ENCODE assay signal across 26 cellular contexts in genomic region chr1:176051902-176052518, GRCh38.
A peak's percentile ranks its signal among the peaks of the same experiment; 100 is the strongest.
DNase-seq lines count a peak whose midpoint lies in the region; ATAC-seq, FAIRE-seq and TF ChIP-seq lines count a peak whose summit lies in the region.
"Had no signal": no experiment of that assay in that cellular context is flagged by ENCODE, and none has a peak within 500 bp of the region (broad histone marks: within the 10 kb centered on the region; RNA-seq: fewer than 3 reads in every experiment).

No MANE protein-coding gene starts in this region.

- TF ChIP-seq EP300 in HepG2 (IDR thresholded peaks at IDR 0.05; ENCODE audit: low read depth in 2 of 2, low read length in 2 of 2) (no peak), HepG2 (CRISPR knock-in tag; IDR thresholded peaks at IDR 0.05; ENCODE audit: borderline replicate concordance) (no peak), stomach (IDR thresholded peaks at IDR 0.05) (no peak)

- H3K4me1 ChIP-seq in HepG2 (ENCODE audit: insufficient read depth, low read length) (peaks cover 4% of the 10 kb centered on the region; the same call in 1 of the 2 replicates), right lobe of liver (no peaks in the 10 kb centered on the region), stomach (no peaks in the 10 kb centered on the region)

- ATAC-seq in HepG2 (peak; percentile 36; the same call in 2 of the 3 replicates), right lobe of liver (no peak), HG02571 (IDR thresholded peaks at IDR 0.05; ENCODE audit: unreplicated experiment) (no peak)

- peaks cover 3% of the 10 kb centered on the region for H3K4me1 Mint-ChIP-seq in nephron progenitor cell

- in situ Hi-C loops in HepG2 (cut with HindIII; ENCODE audit: extremely low pct_ligation_motif_present, low pct_unique_long_range_greater_than_20kb) = loop anchor here (25.0 kb wide), 2 partner anchors 690 to 890 kb away; no protein-coding TSS in a partner anchor

- intact Hi-C loops in HepG2 (cut with micrococcal nuclease; ENCODE audit: unreplicated experiment) (no loop called here), right lobe of liver (cut with DNase I) (no loop called here), stomach (cut with DNase I; ENCODE audit: low total_unique reads) (no loop called here)

- no peak for TF ChIP-seq RAD21 in HepG2 (CRISPR knock-in tag; IDR thresholded peaks at IDR 0.05)

- WGBS in HepG2 (ENCODE audit: low lambda C conversion rate) = 61% methylated on average over 4 of the region's 4 CpGs
- WGBS in right lobe of liver (ENCODE audit: insufficient coverage, low coverage, low lambda C conversion rate, missing lambda C conversion rate) = 83% methylated on average over 4 of the region's 4 CpGs
- 79 to 88% (median 82%) methylated on average over 4 of the region's 4 CpGs for WGBS in stomach, 5 donors

- no peak overlapping the region for H3K9ac ChIP-seq in HepG2 (ENCODE audit: insufficient read depth, low read depth, low read length)
- H3K9ac ChIP-seq: BLaER1 treated with 17β-estradiol and CSF1 and Interleukin-3, amounts not matched to agents 10 nM and 100 nM had no signal

- no peaks in the 10 kb centered on the region for H3K36me3 ChIP-seq in HepG2 (replicated peaks in 1 of 2; ENCODE audit: control insufficient read depth in 1 of 2, insufficient read depth in 2 of 2, low read length in 2 of 2)
- no peaks in the 10 kb centered on the region for H3K36me3 ChIP-seq in right lobe of liver
- peaks cover 0 to 7% (median 2%) of the 10 kb centered on the region in 4 donors for H3K36me3 ChIP-seq in stomach

- no peak overlapping the region for H3K27ac ChIP-seq in HepG2 (ENCODE audit: extremely low read length, insufficient read depth, low read length)
- H3K27ac ChIP-seq in right lobe of liver = no peak overlapping the region
- H3K27ac ChIP-seq in stomach = no peak overlapping the region
- H3K27ac ChIP-seq: BLaER1 treated with 17β-estradiol and CSF1 and Interleukin-3, amounts not matched to agents 10 nM and 100 nM; dorsolateral prefrontal cortex had no signal

- no peak overlapping the region for H3K4me3 Mint-ChIP-seq in nephron progenitor cell
- H3K4me3 Mint-ChIP-seq: activated naive CD4-positive, alpha-beta T cell treated with anti-CD3 and anti-CD28 coated beads, Interleukin-2, amount 50 U/mL, for 24 hours; naive B cell had no signal

- DNase-seq in HepG2 (ENCODE audit: low spot score) (peak; percentile 16), right lobe of liver (no peak), RKO (ENCODE audit: low spot score) (peak; percentile 43), fibroblast of mammary gland (ENCODE audit: low read depth) (peak; percentile 10), nephron progenitor cell (no peak), UCSD-AML1 (lab: John Stamatoyannopoulos, UW; ENCODE audit: unreplicated experiment) (no peak), stomach (no peak)
- DNase-seq: activated CD4-positive, alpha-beta T cell treated with anti-CD3 and anti-CD28 coated beads, Interleukin-2, amount 50 U/mL, for 48 hours; activated CD4-positive, CD25-positive, alpha-beta regulatory T cell; activated CD8-positive, alpha-beta memory T cell treated with anti-CD3 and anti-CD28 coated beads, Interleukin-2, amount 50 U/mL, for 4 hours; aorta; central memory CD4-positive, alpha-beta T cell; dorsolateral prefrontal cortex; foreskin melanocyte; GOT3; Karpas-422; naive B cell; NCI-H1092 treated with DMSO at 0.1 percent for 48 hours; NCI-H187 treated with DMSO at 0.1 percent for 48 hours; NCI-H69; Right ventricle myocardium superior; SW 1271 had no signal

- CTCF ChIA-PET in HepG2 (lab: Yijun Ruan, JAX; ENCODE audit: low intra/inter-chr PET ratio, low total read pairs) = no interaction called here

- no peak overlapping the region for H3K27ac Mint-ChIP-seq in nephron progenitor cell
- H3K27ac Mint-ChIP-seq: activated naive CD4-positive, alpha-beta T cell treated with anti-CD3 and anti-CD28 coated beads, Interleukin-2, amount 50 U/mL, for 24 hours; naive B cell had no signal

- BruUV-seq in HepG2 (replicated peaks; lab: Mats Ljungman, UMichigan) = no TSS peak

- no peak overlapping the region for H2AFZ ChIP-seq in HepG2 (ENCODE audit: low read length)

- H3K4me2 ChIP-seq in HepG2 (ENCODE audit: low read depth, low read length) = no peak overlapping the region
- H3K4me2 ChIP-seq: BLaER1 treated with 17β-estradiol and CSF1 and Interleukin-3, amounts not matched to agents 10 nM and 100 nM had no signal

- POLR2A ChIA-PET in HepG2 (lab: Yijun Ruan, JAX) = no interaction called here

- no peaks in the 10 kb centered on the region for H3K9me3 ChIP-seq in HepG2 (ENCODE audit: low read length)
- H3K9me3 ChIP-seq in right lobe of liver = no peaks in the 10 kb centered on the region
- no peaks in the 10 kb centered on the region for H3K9me3 ChIP-seq in stomach
- H3K9me3 ChIP-seq: BLaER1 treated with 17β-estradiol and CSF1 and Interleukin-3, amounts not matched to agents 10 nM and 100 nM had no signal

- H4K20me1 ChIP-seq in HepG2 (ENCODE audit: insufficient read depth, low read length) = no peaks in the 10 kb centered on the region

- H3K79me2 ChIP-seq in HepG2 (ENCODE audit: insufficient read depth, low read length) = no peaks in the 10 kb centered on the region

- no peak overlapping the region for H3K4me3 ChIP-seq in HepG2 (replicated peaks in 1 of 3; ENCODE audit: insufficient read depth in 1 of 3, low read depth in 2 of 3, low read length in 3 of 3)
- no peak overlapping the region for H3K4me3 ChIP-seq in right lobe of liver
- no peak overlapping the region for H3K4me3 ChIP-seq in fibroblast of mammary gland (ENCODE audit: control insufficient read depth, low read depth, low read length)
- H3K4me3 ChIP-seq in stomach = no peak overlapping the region
- H3K4me3 ChIP-seq: BLaER1 treated with 17β-estradiol and CSF1 and Interleukin-3, amounts not matched to agents 10 nM and 100 nM; dorsolateral prefrontal cortex had no signal

- H3K27me3 ChIP-seq in HepG2 (ENCODE audit: control insufficient read depth in 1 of 2, insufficient read depth in 2 of 2, low read length in 2 of 2) = no peaks in the 10 kb centered on the region
- no peaks in the 10 kb centered on the region for H3K27me3 ChIP-seq in right lobe of liver
- no peaks in the 10 kb centered on the region for H3K27me3 ChIP-seq in stomach
- H3K27me3 ChIP-seq: BLaER1 treated with 17β-estradiol and CSF1 and Interleukin-3, amounts not matched to agents 10 nM and 100 nM; dorsolateral prefrontal cortex had no signal

- H3K36me3 Mint-ChIP-seq in nephron progenitor cell (ENCODE audit: low read depth) = peaks cover 17% of the 10 kb centered on the region

- no peak for FAIRE-seq in HepG2 (lab: Jason Lieb, UNC)
- FAIRE-seq: HTR-8/SVneo had no signal

- TF ChIP-seq CTCF in HepG2 (CRISPR knock-in tag; IDR thresholded peaks at IDR 0.05) = no peak
- no peak for TF ChIP-seq CTCF in right lobe of liver (IDR thresholded peaks at IDR 0.05)
- no peak for TF ChIP-seq CTCF in fibroblast of mammary gland (conservative IDR thresholded peaks at IDR 0.05; ENCODE audit: control insufficient read depth, insufficient read depth, low read depth, low read length)
- TF ChIP-seq CTCF in nephron progenitor cell (IDR thresholded peaks at IDR 0.05) = no peak
- TF ChIP-seq CTCF in stomach (IDR thresholded peaks at IDR 0.05) = no peak

- TF ChIP-seq POLR2A in HepG2 (IDR thresholded peaks at IDR 0.05; ENCODE audit: insufficient read depth in 1 of 2, low read depth in 2 of 2, low read length in 2 of 2) (no peak), right lobe of liver (IDR thresholded peaks at IDR 0.05) (no peak), stomach (IDR thresholded peaks at IDR 0.05) (no peak)

- H3K9me3 Mint-ChIP-seq in nephron progenitor cell = peaks cover 3% of the 10 kb centered on the region
- H3K9me3 Mint-ChIP-seq: activated naive CD4-positive, alpha-beta T cell treated with anti-CD3 and anti-CD28 coated beads, Interleukin-2, amount 50 U/mL, for 24 hours; naive B cell had no signal

- H3K27me3 Mint-ChIP-seq in nephron progenitor cell (ENCODE audit: low read depth, poor library complexity) = no peaks in the 10 kb centered on the region
- H3K27me3 Mint-ChIP-seq: activated naive CD4-positive, alpha-beta T cell treated with anti-CD3 and anti-CD28 coated beads, Interleukin-2, amount 50 U/mL, for 24 hours; naive B cell had no signal

TF ChIP-seq in HepG2, 621 proteins besides CTCF, POLR2A, EP300 and RAD21:
- TF ChIP-seq SP5 (CRISPR knock-in tag; IDR thresholded peaks at IDR 0.05; ENCODE audit: borderline replicate concordance, low read depth) (no peak), KLF11 (CRISPR knock-in tag; IDR thresholded peaks at IDR 0.05) (no peak), CEBPG (CRISPR knock-in tag; IDR thresholded peaks at IDR 0.05) (peak; percentile 33; the same call in 1 of the 2 replicates), CEBPB (IDR thresholded peaks at IDR 0.05; ENCODE audit: borderline replicate concordance, low read depth, low read length) (peak; percentile 84; the same call in 1 of the 2 replicates), TOE1 (CRISPR knock-in tag; IDR thresholded peaks at IDR 0.05) (no peak), CHD4 (IDR thresholded peaks at IDR 0.05; ENCODE audit: borderline replicate concordance, low read length) (no peak)

Comparison
In these comparisons a context has a peak if more than half of its experiments do, and no peak if none do; other contexts are left out.
1. DNase-seq: peak in HepG2 (single experiment), RKO (single experiment) and fibroblast of mammary gland (single experiment); none in right lobe of liver (0 of 3), nephron progenitor cell (single experiment), UCSD-AML1 (single experiment) and stomach (single experiment).